ENCODE assay signal across 1 cellular context in genomic region chr3:53881691-53882593, GRCh38.
TF ChIP-seq lines count a peak whose summit lies in the region.

Gene ACTR8, minus strand, starts transcription at chr3:53882152. Its CDS starts 51 bp downstream, at chr3:53882101.

TF ChIP-seq in WTC11, 78 proteins besides CTCF, POLR2A, EP300 and RAD21 (continued from another document):
- TF ChIP-seq ZNF425 (CRISPR knock-in tag; conservative IDR thresholded peaks at IDR 0.05) (no peak), MXD4 (CRISPR knock-in tag; IDR thresholded peaks at IDR 0.05; ENCODE audit: borderline replicate concordance) (no peak), ZNF423 (CRISPR knock-in tag; IDR thresholded peaks at IDR 0.05) (peak; percentile 91), KAT7 (CRISPR knock-in tag; IDR thresholded peaks at IDR 0.05; ENCODE audit: borderline replicate concordance) (0 out of 2 replicates have a peak, but pooled peaks have one; percentile 66), RELA (CRISPR knock-in tag; IDR thresholded peaks at IDR 0.05; ENCODE audit: borderline replicate concordance) (no peak), NFYB (CRISPR knock-in tag; conservative IDR thresholded peaks at IDR 0.05; ENCODE audit: low read depth) (no peak), ATF3 (CRISPR knock-in tag; conservative IDR thresholded peaks at IDR 0.05) (no peak), PRRX2 (CRISPR knock-in tag; IDR thresholded peaks at IDR 0.05) (no peak), GABPB1 (CRISPR knock-in tag; IDR thresholded peaks at IDR 0.05) (peak; percentile 58; the same call in 1 of the 2 replicates), ETV6 (CRISPR knock-in tag; IDR thresholded peaks at IDR 0.05) (no peak; the same call in 1 of the 2 replicates), E2F5 (CRISPR knock-in tag; IDR thresholded peaks at IDR 0.05) (no peak), TEAD4 (CRISPR knock-in tag; IDR thresholded peaks at IDR 0.05) (no peak), SP1 (CRISPR knock-in tag; conservative IDR thresholded peaks at IDR 0.05) (peak; percentile 76)
- TF ChIP-seq, protein P1, sequence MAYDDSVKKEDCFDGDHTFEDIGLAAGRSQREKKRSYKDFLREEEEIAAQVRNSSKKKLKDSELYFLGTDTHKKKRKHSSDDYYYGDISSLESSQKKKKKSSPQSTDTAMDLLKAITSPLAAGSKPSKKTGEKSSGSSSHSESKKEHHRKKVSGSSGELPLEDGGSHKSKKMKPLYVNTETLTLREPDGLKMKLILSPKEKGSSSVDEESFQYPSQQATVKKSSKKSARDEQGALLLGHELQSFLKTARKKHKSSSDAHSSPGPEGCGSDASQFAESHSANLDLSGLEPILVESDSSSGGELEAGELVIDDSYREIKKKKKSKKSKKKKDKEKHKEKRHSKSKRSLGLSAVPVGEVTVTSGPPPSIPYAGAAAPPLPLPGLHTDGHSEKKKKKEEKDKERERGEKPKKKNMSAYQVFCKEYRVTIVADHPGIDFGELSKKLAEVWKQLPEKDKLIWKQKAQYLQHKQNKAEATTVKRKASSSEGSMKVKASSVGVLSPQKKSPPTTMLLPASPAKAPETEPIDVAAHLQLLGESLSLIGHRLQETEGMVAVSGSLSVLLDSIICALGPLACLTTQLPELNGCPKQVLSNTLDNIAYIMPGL (CRISPR knock-in tag; IDR thresholded peaks at IDR 0.05) = peak; percentile 81
